Comparison of ENCODE assay signal across 1 cellular context in genomic region chr15:61030451-61030850, GRCh38.
TF ChIP-seq lines count a peak whose summit lies in the region.

No MANE protein-coding gene starts in this region.

TF ChIP-seq in SK-N-SH treated with all-trans-retinoic acid at 6 μM for 48 hours, 23 proteins besides CTCF, POLR2A, EP300 and RAD21 (continued from another document):
- TF ChIP-seq, protein P1, sequence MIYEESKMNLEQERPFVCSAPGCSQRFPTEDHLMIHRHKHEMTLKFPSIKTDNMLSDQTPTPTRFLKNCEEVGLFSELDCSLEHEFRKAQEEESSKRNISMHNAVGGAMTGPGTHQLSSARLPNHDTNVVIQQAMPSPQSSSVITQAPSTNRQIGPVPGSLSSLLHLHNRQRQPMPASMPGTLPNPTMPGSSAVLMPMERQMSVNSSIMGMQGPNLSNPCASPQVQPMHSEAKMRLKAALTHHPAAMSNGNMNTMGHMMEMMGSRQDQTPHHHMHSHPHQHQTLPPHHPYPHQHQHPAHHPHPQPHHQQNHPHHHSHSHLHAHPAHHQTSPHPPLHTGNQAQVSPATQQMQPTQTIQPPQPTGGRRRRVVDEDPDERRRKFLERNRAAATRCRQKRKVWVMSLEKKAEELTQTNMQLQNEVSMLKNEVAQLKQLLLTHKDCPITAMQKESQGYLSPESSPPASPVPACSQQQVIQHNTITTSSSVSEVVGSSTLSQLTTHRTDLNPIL (CRISPR knock-in tag; IDR thresholded peaks at IDR 0.05; ENCODE audit: low read depth) = no peak
- no peak for TF ChIP-seq GLIS3 (CRISPR knock-in tag; IDR thresholded peaks at IDR 0.05)
TF ChIP-seq in SK-N-SH treated with all-trans-retinoic acid at 6 μM for 48 hours: peak in this region for 0.
